In genomic region chr17:52390422-52390821, GRCh38 we compare ENCODE assay signal across 19 cellular contexts.
DNase-seq lines count a peak whose midpoint lies in the region; ATAC-seq and TF ChIP-seq lines count a peak whose summit lies in the region.
"Had no signal": no experiment of that assay in that cellular context is flagged by ENCODE, and none has a peak within 500 bp of the region (broad histone marks: within the 10 kb centered on the region; RNA-seq: fewer than 3 reads in every experiment).

No MANE protein-coding gene starts in this region.

- H4K20me1 ChIP-seq in osteoblast (ENCODE audit: insufficient read depth, low read length), result no peaks in the 10 kb centered on the region
- H4K20me1 ChIP-seq: BLaER1 treated with 17β-estradiol and CSF1 and Interleukin-3, amounts not matched to agents 10 nM and 100 nM had no signal

- H3K79me2 ChIP-seq in osteoblast (ENCODE audit: insufficient read depth, low read length), result no peaks in the 10 kb centered on the region

- no peak overlapping the region for H3K4me2 ChIP-seq in osteoblast (ENCODE audit: insufficient read depth, low read length)
- H3K4me2 ChIP-seq: A549; BLaER1 treated with 17β-estradiol and CSF1 and Interleukin-3, amounts not matched to agents 10 nM and 100 nM had no signal

- TF ChIP-seq CTCF in left ventricle myocardium inferior (IDR thresholded peaks at IDR 0.05; ENCODE audit: borderline replicate concordance) (no peak), right atrium auricular region (IDR thresholded peaks at IDR 0.05) (no peak), mucosa of descending colon (IDR thresholded peaks at IDR 0.05) (no peak), osteoblast (IDR thresholded peaks at IDR 0.05; ENCODE audit: extremely low read depth, low read depth, low read length) (no peak), thoracic aorta (IDR thresholded peaks at IDR 0.05) (no peak)

- DNase-seq in left ventricle myocardium inferior (no peak), right atrium auricular region (ENCODE audit: low spot score) (no peak), mucosa of descending colon (no peak), osteoblast (ENCODE audit: insufficient read length, low spot score, missing footprints) (peak; percentile 27), thoracic aorta (ENCODE audit: low spot score) (no peak), NCI-H526 treated with DMSO at 0.1 percent for 48 hours (lab: John Stamatoyannopoulos, UW) (no peak), LoVo (ENCODE audit: low spot score) (no peak)
- no peak for DNase-seq in stimulated activated CD4-positive, alpha-beta T cell treated with anti-CD3 and anti-CD28 coated beads, Interleukin-2, amount 100 ng/mL, for 48 hours
- DNase-seq: AML-193; Caco-2; Calu3; CD4-positive, alpha-beta T cell; CD8-positive, alpha-beta T cell; DMS79 treated with DMSO at 0.1 percent for 48 hours; GF-D8 had no signal

- H3K9me3 ChIP-seq in left ventricle myocardium inferior (replicated peaks) (no peaks in the 10 kb centered on the region), right atrium auricular region (no peaks in the 10 kb centered on the region), mucosa of descending colon (no peaks in the 10 kb centered on the region), osteoblast (ENCODE audit: low read depth, low read length) (no peaks in the 10 kb centered on the region), thoracic aorta (no peaks in the 10 kb centered on the region)
- H3K9me3 ChIP-seq: BLaER1 treated with 17β-estradiol and CSF1 and Interleukin-3, amounts not matched to agents 10 nM and 100 nM; Caco-2 had no signal

- no peak overlapping the region for H2AFZ ChIP-seq in osteoblast (ENCODE audit: low read length)

- H3K36me3 ChIP-seq in left ventricle myocardium inferior (no peaks in the 10 kb centered on the region), right atrium auricular region (no peaks in the 10 kb centered on the region), mucosa of descending colon (ENCODE audit: low read depth) (no peaks in the 10 kb centered on the region), osteoblast (ENCODE audit: insufficient read depth, low read length) (no peaks in the 10 kb centered on the region), thoracic aorta (no peaks in the 10 kb centered on the region)
- H3K36me3 ChIP-seq: BLaER1 treated with 17β-estradiol and CSF1 and Interleukin-3, amounts not matched to agents 10 nM and 100 nM had no signal

- H3K27ac ChIP-seq in left ventricle myocardium inferior (replicated peaks) (no peak overlapping the region), right atrium auricular region (no peak overlapping the region), osteoblast (ENCODE audit: low read depth, low read length) (no peak overlapping the region), thoracic aorta (no peak overlapping the region)
- H3K27ac ChIP-seq: 22Rv1; A549; BLaER1 treated with 17β-estradiol and CSF1 and Interleukin-3, amounts not matched to agents 10 nM and 100 nM; C4-2B had no signal

- H3K4me1 ChIP-seq in left ventricle myocardium inferior, result no peaks in the 10 kb centered on the region
- H3K4me1 ChIP-seq in right atrium auricular region, result no peaks in the 10 kb centered on the region
- H3K4me1 ChIP-seq in mucosa of descending colon (ENCODE audit: low read depth), result peaks cover 6% of the 10 kb centered on the region
- no peaks in the 10 kb centered on the region for H3K4me1 ChIP-seq in osteoblast (ENCODE audit: insufficient read depth, low read length)
- H3K4me1 ChIP-seq in thoracic aorta (ENCODE audit: control insufficient read depth in 1 of 2, low read depth in 2 of 2), result peaks cover 0 to 4% of the 10 kb centered on the region in 2 donors
- H3K4me1 ChIP-seq: A549; BLaER1 treated with 17β-estradiol and CSF1 and Interleukin-3, amounts not matched to agents 10 nM and 100 nM; Caco-2 had no signal

- intact Hi-C loops in left ventricle myocardium inferior (cut with micrococcal nuclease), result no loop called here
- intact Hi-C loops in mucosa of descending colon (cut with DNase I, micrococcal nuclease), result no loop called here

- H3K4me3 ChIP-seq in left ventricle myocardium inferior, result peak overlapping the region; percentile 43
- peak overlapping the region in 1 of 2 donors; percentile 26 for H3K4me3 ChIP-seq in right atrium auricular region
- H3K4me3 ChIP-seq in mucosa of descending colon, result no peak overlapping the region
- H3K4me3 ChIP-seq in osteoblast (ENCODE audit: insufficient read depth, low read length), result no peak overlapping the region
- peak overlapping the region; percentile 59 for H3K4me3 ChIP-seq in thoracic aorta
- H3K4me3 ChIP-seq: A549; BLaER1 treated with 17β-estradiol and CSF1 and Interleukin-3, amounts not matched to agents 10 nM and 100 nM had no signal

- H3K27me3 ChIP-seq in left ventricle myocardium inferior (ENCODE audit: low read depth), result peaks cover 4% of the 10 kb centered on the region
- H3K27me3 ChIP-seq in right atrium auricular region, result no peaks in the 10 kb centered on the region
- H3K27me3 ChIP-seq in osteoblast (ENCODE audit: insufficient read depth, low read length), result no peaks in the 10 kb centered on the region
- no peaks in the 10 kb centered on the region for H3K27me3 ChIP-seq in thoracic aorta (replicated peaks; ENCODE audit: insufficient read depth)
- H3K27me3 ChIP-seq: BLaER1 treated with 17β-estradiol and CSF1 and Interleukin-3, amounts not matched to agents 10 nM and 100 nM had no signal

- ATAC-seq in mucosa of descending colon (peak; percentile 58), thoracic aorta (ENCODE audit: insufficient number of reproducible peaks, low FRiP score, low read depth) (no peak)
- ATAC-seq: A549; CD8-positive, alpha-beta T cell had no signal

Comparison
In these comparisons a context has a peak if more than half of its experiments do, and no peak if none do; other contexts are left out.
1. H3K4me3 ChIP-seq: peak in left ventricle myocardium inferior (single experiment) and thoracic aorta (single experiment); none in mucosa of descending colon (single experiment) and osteoblast (single experiment).